In genomic region chr1:180560200-180560867, GRCh38 we compare ENCODE assay signal across 16 cellular contexts. TPM values are rescaled to one million over a fixed set of nuclear protein-coding genes. Genes with fewer than 3 reads are reported as not detected.
DNase-seq lines count a peak whose midpoint lies in the region; ATAC-seq and TF ChIP-seq lines count a peak whose summit lies in the region.
"Had no signal": no experiment of that assay in that cellular context is flagged by ENCODE, and none has a peak within 500 bp of the region (broad histone marks: within the 10 kb centered on the region; RNA-seq: fewer than 3 reads in every experiment).

No MANE protein-coding gene starts in this region.

- no peaks in the 10 kb centered on the region for H3K9me3 ChIP-seq in GM23248 (ENCODE audit: low read depth)
- H3K9me3 ChIP-seq in SK-N-SH = no peaks in the 10 kb centered on the region
- H3K9me3 ChIP-seq in thoracic aorta = no peaks in the 10 kb centered on the region

- no peak for TF ChIP-seq RAD21 in SK-N-SH (IDR thresholded peaks at IDR 0.05; ENCODE audit: low read length)

- CTCF ChIA-PET in SK-N-SH (lab: Yijun Ruan, JAX) = interaction anchor here (1.2 to 1.4 kb wide), 2 partner anchors 9 to 303 kb away, joined by 3 to 4 read pairs; no protein-coding TSS in a partner anchor

- peaks cover 16% of the 10 kb centered on the region for H3F3A ChIP-seq in GM23248 (ENCODE audit: insufficient read depth)
- no peaks in the 10 kb centered on the region for H3F3A ChIP-seq in SK-N-SH (replicated peaks; ENCODE audit: insufficient read depth)

- H3K79me2 ChIP-seq in GM23248 (ENCODE audit: insufficient read depth) (no peaks in the 10 kb centered on the region), SK-N-SH (ENCODE audit: insufficient read depth) (no peaks in the 10 kb centered on the region)

- H3K4me2 ChIP-seq in GM23248 (ENCODE audit: unreplicated experiment) (no peak overlapping the region), SK-N-SH (no peak overlapping the region)

- no peak for TF ChIP-seq CTCF in SK-N-SH (IDR thresholded peaks at IDR 0.05)
- no peak for TF ChIP-seq CTCF in thoracic aorta (IDR thresholded peaks at IDR 0.05)

- H3K27me3 ChIP-seq in GM23248 (replicated peaks; ENCODE audit: insufficient read depth) = no peaks in the 10 kb centered on the region
- no peaks in the 10 kb centered on the region for H3K27me3 ChIP-seq in SK-N-SH (ENCODE audit: insufficient read depth)
- no peaks in the 10 kb centered on the region for H3K27me3 ChIP-seq in thoracic aorta (replicated peaks; ENCODE audit: insufficient read depth)

- H3K4me1 ChIP-seq in GM23248 (ENCODE audit: insufficient read depth) (peaks cover 28% of the 10 kb centered on the region), SK-N-SH (ENCODE audit: control insufficient read depth in 1 of 2, insufficient read depth in 2 of 2, low read depth in 1 of 2, low read length in 1 of 2) (peaks cover 16 to 18% of the 10 kb centered on the region in 2 experiments), thoracic aorta (ENCODE audit: control insufficient read depth in 1 of 2, low read depth in 2 of 2) (peaks cover 34 to 40% of the 10 kb centered on the region in 2 donors)

- ATAC-seq in thoracic aorta (ENCODE audit: insufficient number of reproducible peaks, low FRiP score, low read depth) (no peak), GM19023 (IDR thresholded peaks at IDR 0.05; ENCODE audit: unreplicated experiment) (no peak)

- in situ Hi-C loops in GM23248 (cut with MboI) = no loop called here

- DNase-seq in GM23248 = no peak
- DNase-seq in SK-N-SH = no peak
- peak; percentile 28 for DNase-seq in kidney tubule cell (ENCODE audit: low spot score)
- DNase-seq in thoracic aorta (ENCODE audit: low spot score) = no peak
- DNase-seq in central memory CD4-positive, alpha-beta T cell = no peak
- DNase-seq in activated gamma-delta T cell treated with Interleukin-2 at 50 U/mL for 16 hours = no peak
- DNase-seq: activated CD4-positive, alpha-beta T cell treated with anti-CD3 and anti-CD28 coated beads, Interleukin-2, amount 10 ng/mL, durations not matched to agents 7 days and 5 days; activated naive CD4-positive, alpha-beta T cell; CD4-positive, CD25-positive, alpha-beta regulatory T cell; DMS53; NCI-H1417; occipital lobe; stimulated activated CD8-positive, alpha-beta memory T cell treated with anti-CD3 and anti-CD28 coated beads, Interleukin-4, amount 100 ng/mL, for 48 hours had no signal

- H3K9ac ChIP-seq in GM23248 (no peak overlapping the region), SK-N-SH (no peak overlapping the region)

- H3K27ac ChIP-seq in GM23248 = peak overlapping the region; percentile 3; the same call in 1 of the 2 replicates
- H3K27ac ChIP-seq in SK-N-SH (ENCODE audit: low read depth in 2 of 2, low read length in 1 of 2) = peak overlapping the region; percentile 39 to 40; a peak in 2 of 4 replicates
- H3K27ac ChIP-seq in thoracic aorta = peak overlapping the region; percentile 67 to 86

- no peak overlapping the region for H3K4me3 ChIP-seq in GM23248
- H3K4me3 ChIP-seq in SK-N-SH (ENCODE audit: low read depth in 2 of 2, low read length in 1 of 2) = no peak overlapping the region
- H3K4me3 ChIP-seq in thoracic aorta = no peak overlapping the region

- POLR2A ChIA-PET in SK-N-SH (lab: Yijun Ruan, JAX) = no interaction called here

- H3K36me3 ChIP-seq in GM23248 (ENCODE audit: low read depth) (no peaks in the 10 kb centered on the region), SK-N-SH (replicated peaks in 1 of 2; ENCODE audit: control insufficient read depth in 1 of 2, insufficient read depth in 2 of 2, low read length in 1 of 2) (no peaks in the 10 kb centered on the region), thoracic aorta (no peaks in the 10 kb centered on the region)

- TF ChIP-seq EP300 in SK-N-SH (IDR thresholded peaks at IDR 0.05; ENCODE audit: borderline replicate concordance in 1 of 2, low read depth in 1 of 2, low read length in 1 of 2) = no peak

- H2AFZ ChIP-seq in GM23248 (no peak overlapping the region), SK-N-SH (ENCODE audit: low read depth) (peak overlapping the region; percentile 11; the same call in 1 of the 2 replicates)

- no peaks in the 10 kb centered on the region for H4K20me1 ChIP-seq in GM23248 (ENCODE audit: insufficient read depth)
- H4K20me1 ChIP-seq in SK-N-SH (ENCODE audit: insufficient read depth) = no peaks in the 10 kb centered on the region

- H3K9me2 ChIP-seq in GM23248 (ENCODE audit: insufficient read depth) (no peaks in the 10 kb centered on the region), SK-N-SH (no peaks in the 10 kb centered on the region)

- 62 to 66% methylated on average over 3 of the region's 3 CpGs for WGBS in GM23248 (ENCODE audit: low coverage in 1 of 2, low lambda C conversion rate in 2 of 2, missing lambda C conversion rate in 2 of 2), 2 experiments
- 37% methylated on average over 3 of the region's 3 CpGs for WGBS in SK-N-SH (ENCODE audit: low lambda C conversion rate)

TF ChIP-seq in SK-N-SH, 30 proteins besides CTCF, POLR2A, EP300 and RAD21:
- TF ChIP-seq, protein P1, sequence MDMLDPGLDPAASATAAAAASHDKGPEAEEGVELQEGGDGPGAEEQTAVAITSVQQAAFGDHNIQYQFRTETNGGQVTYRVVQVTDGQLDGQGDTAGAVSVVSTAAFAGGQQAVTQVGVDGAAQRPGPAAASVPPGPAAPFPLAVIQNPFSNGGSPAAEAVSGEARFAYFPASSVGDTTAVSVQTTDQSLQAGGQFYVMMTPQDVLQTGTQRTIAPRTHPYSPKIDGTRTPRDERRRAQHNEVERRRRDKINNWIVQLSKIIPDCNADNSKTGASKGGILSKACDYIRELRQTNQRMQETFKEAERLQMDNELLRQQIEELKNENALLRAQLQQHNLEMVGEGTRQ (IDR thresholded peaks at IDR 0.05; ENCODE audit: borderline replicate concordance, low read depth, low read length) = no peak
- TF ChIP-seq GATA2 (CRISPR knock-in tag; IDR thresholded peaks at IDR 0.05) (no peak), EZH2phosphoT487 (IDR thresholded peaks at IDR 0.05; ENCODE audit: borderline replicate concordance, low read depth) (no peak), SIN3A (IDR thresholded peaks at IDR 0.05; ENCODE audit: borderline replicate concordance, low read depth, low read length) (no peak), FOXM1 (IDR thresholded peaks at IDR 0.05; ENCODE audit: low read depth) (no peak), SMC3 (IDR thresholded peaks at IDR 0.05; ENCODE audit: low read depth, low read length) (no peak), RCOR1 (IDR thresholded peaks at IDR 0.05; ENCODE audit: low read length) (no peak), MEF2A (IDR thresholded peaks at IDR 0.05; ENCODE audit: borderline replicate concordance, low read depth) (no peak), ELF1 (IDR thresholded peaks at IDR 0.05) (no peak), RXRA (IDR thresholded peaks at IDR 0.05; ENCODE audit: borderline replicate concordance, low read depth) (no peak), TAF1 (IDR thresholded peaks at IDR 0.05; ENCODE audit: borderline replicate concordance, low read depth, low read length) (no peak), POLR2AphosphoS5 (IDR thresholded peaks at IDR 0.05; ENCODE audit: low read depth, low read length) (no peak)
- TF ChIP-seq, protein P2, sequence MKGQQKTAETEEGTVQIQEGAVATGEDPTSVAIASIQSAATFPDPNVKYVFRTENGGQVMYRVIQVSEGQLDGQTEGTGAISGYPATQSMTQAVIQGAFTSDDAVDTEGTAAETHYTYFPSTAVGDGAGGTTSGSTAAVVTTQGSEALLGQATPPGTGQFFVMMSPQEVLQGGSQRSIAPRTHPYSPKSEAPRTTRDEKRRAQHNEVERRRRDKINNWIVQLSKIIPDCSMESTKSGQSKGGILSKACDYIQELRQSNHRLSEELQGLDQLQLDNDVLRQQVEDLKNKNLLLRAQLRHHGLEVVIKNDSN (IDR thresholded peaks at IDR 0.05; ENCODE audit: borderline replicate concordance, low read depth) = no peak
- TF ChIP-seq, protein P3, sequence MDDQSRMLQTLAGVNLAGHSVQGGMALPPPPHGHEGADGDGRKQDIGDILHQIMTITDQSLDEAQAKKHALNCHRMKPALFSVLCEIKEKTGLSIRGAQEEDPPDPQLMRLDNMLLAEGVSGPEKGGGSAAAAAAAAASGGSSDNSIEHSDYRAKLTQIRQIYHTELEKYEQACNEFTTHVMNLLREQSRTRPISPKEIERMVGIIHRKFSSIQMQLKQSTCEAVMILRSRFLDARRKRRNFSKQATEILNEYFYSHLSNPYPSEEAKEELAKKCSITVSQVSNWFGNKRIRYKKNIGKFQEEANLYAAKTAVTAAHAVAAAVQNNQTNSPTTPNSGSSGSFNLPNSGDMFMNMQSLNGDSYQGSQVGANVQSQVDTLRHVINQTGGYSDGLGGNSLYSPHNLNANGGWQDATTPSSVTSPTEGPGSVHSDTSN (IDR thresholded peaks at IDR 0.05) = no peak

RNA-seq across cellular contexts. Expression of gene OVAAL, which starts 1.6 kb away (rescaled TPM):
- not detected in 2 replicates for total RNA-seq in GM23248 (2014; rRNA removed; shearing (Covaris generic))
- polyA plus RNA-seq in GM23248 (2016; fragmentation: Nextera tagmentation; extraction: Ambion mirVana) = not detected in 2 replicates
- not detected in 2 replicates for polyA plus RNA-seq in SK-N-SH (2012; rRNA removed)
- polyA plus RNA-seq in SK-N-SH (2012; cell fraction: cytosol; rRNA removed) = not detected in 2 replicates
- 0.05 TPM in 1 of 2 replicates, not detected in the other for polyA plus RNA-seq in SK-N-SH (2012; cell fraction: nucleus; rRNA removed)
- total RNA-seq in thoracic aorta = not detected
- total RNA-seq: activated CD4-positive, alpha-beta T cell treated with anti-CD3 and anti-CD28 coated beads, Interleukin-2, amount 10 ng/mL, durations not matched to agents 7 days and 5 days; CD4-positive, CD25-positive, alpha-beta regulatory T cell; endothelial cell of umbilical vein; occipital lobe; skeletal muscle tissue had no signal
- polyA plus RNA-seq: CD4-positive, CD25-positive, alpha-beta regulatory T cell had no signal

RNA-seq across cellular contexts. Expression of gene ACBD6, which starts 58.0 kb away (rescaled TPM):
- 27.3 and 45.9 TPM in 2 replicates for total RNA-seq in GM23248 (2014; rRNA removed; shearing (Covaris generic))
- 41.0 and 44.2 TPM in 2 replicates for polyA plus RNA-seq in GM23248 (2016; fragmentation: Nextera tagmentation; extraction: Ambion mirVana)
- 60.9 and 65.2 TPM in 2 replicates for polyA plus RNA-seq in SK-N-SH (2012; rRNA removed)
- 52.0 and 56.0 TPM in 2 replicates for polyA plus RNA-seq in SK-N-SH (2012; cell fraction: cytosol; rRNA removed)
- polyA plus RNA-seq in SK-N-SH (2012; cell fraction: nucleus; rRNA removed) = 124 and 135 TPM in 2 replicates
- 10 to 100 TPM; 44.0 to 53.5 TPM for total RNA-seq in thoracic aorta

Comparison
In these comparisons a context has a peak if more than half of its experiments do, and no peak if none do; other contexts are left out.
1. H3K27ac ChIP-seq: peak in every context shown above with its lines; median percentile 76 in thoracic aorta; 40 in SK-N-SH; 3 in GM23248.